In the genomic region with DNA sequence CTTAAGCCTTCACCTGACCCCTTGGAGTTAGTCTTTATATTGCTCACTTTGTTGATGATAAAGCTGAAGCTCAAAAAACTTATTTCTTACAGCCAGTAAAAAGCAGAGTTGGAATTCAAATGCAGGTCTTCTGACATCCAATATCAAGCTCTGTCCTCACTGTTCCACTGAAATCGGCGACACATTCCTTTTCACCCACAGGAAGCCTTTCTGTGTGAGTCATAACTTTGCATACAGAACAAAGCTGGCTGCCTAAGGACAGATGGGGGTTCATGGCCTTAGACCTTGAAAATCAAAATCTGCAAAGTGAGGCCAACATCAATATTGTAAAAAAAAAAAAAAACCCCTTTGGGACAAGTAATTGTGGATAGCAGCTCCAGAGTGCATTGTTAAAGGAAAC, we compare ENCODE assay signal across 1 cellular context.
TF ChIP-seq lines count a peak whose summit lies in the region.

No MANE protein-coding gene starts in this region.

TF ChIP-seq in IMR-90, 13 proteins besides CTCF, POLR2A, EP300 and RAD21:
- no peak for TF ChIP-seq RFX5 (IDR thresholded peaks at IDR 0.05; ENCODE audit: low read depth, low read length)
- no peak for TF ChIP-seq SMC3 (IDR thresholded peaks at IDR 0.05; ENCODE audit: low read depth, low read length)
- no peak for TF ChIP-seq ELK1 (IDR thresholded peaks at IDR 0.05; ENCODE audit: borderline replicate concordance, low read depth, low read length)
- TF ChIP-seq FOS (IDR thresholded peaks at IDR 0.05; ENCODE audit: low read depth, low read length): no peak
- no peak for TF ChIP-seq MAZ (IDR thresholded peaks at IDR 0.05; ENCODE audit: borderline replicate concordance, low read depth, low read length)
- no peak for TF ChIP-seq CEBPB (IDR thresholded peaks at IDR 0.05; ENCODE audit: low read depth, low read length)
- no peak for TF ChIP-seq USF2 (IDR thresholded peaks at IDR 0.05; ENCODE audit: low read depth, low read length)
